ENCODE assay signal across 25 cellular contexts in the genomic region with DNA sequence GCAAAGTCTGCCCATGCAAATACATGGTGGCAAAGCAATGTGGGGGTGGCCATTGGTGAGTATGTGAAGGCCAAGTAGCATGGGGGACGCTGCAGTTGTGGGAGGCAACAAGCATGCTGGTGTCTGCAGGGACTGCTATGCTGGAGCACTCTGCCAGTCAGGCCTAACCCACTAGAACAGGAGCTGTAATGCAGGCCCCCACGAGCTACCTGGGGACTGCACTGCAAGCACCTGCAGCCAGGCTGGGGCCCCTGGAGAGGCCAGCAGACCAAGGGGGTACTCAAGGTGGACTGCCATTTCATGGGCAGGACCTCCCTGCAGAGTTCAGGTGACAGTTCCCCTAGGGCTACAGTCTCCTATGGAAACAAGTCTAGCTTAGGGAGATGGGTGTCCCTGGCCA.
"Had no signal": no experiment of that assay in that cellular context is flagged by ENCODE, and none has a peak within 500 bp of the region (broad histone marks: within the 10 kb centered on the region; RNA-seq: fewer than 3 reads in every experiment).

No MANE protein-coding gene starts in this region.

- H3K36me3 ChIP-seq: brain microvascular endothelial cell, cardiac muscle cell, Peyer's patch had no signal

- H3K27me3 ChIP-seq: brain microvascular endothelial cell, cardiac muscle cell, Peyer's patch had no signal

- H3K4me3 ChIP-seq: cardiac muscle cell, Peyer's patch had no signal

- H3K9me3 ChIP-seq: Peyer's patch had no signal

- DNase-seq: activated B cell treated with CpG ODN at 0.5 μM for 24 hours; activated CD4-positive, alpha-beta T cell treated with anti-CD3 and anti-CD28 coated beads for 1 hour; activated CD4-positive, alpha-beta T cell treated with anti-CD3 and anti-CD28 coated beads, Interleukin-2, amount 10 ng/mL, durations not matched to agents 24 days and 14 days; activated CD4-positive, alpha-beta T cell treated with anti-CD3 and anti-CD28 coated beads, Interleukin-2, amount 50 U/mL, for 48 hours; activated CD8-positive, alpha-beta memory T cell treated with anti-CD3 and anti-CD28 coated beads, Interleukin-2, amount 10 ng/mL, durations not matched to agents 7 days and 5 days; activated gamma-delta T cell; activated naive CD4-positive, alpha-beta T cell treated with anti-CD3 and anti-CD28 coated beads for 36 hours; activated T-cell treated with anti-CD3 and anti-CD28 coated beads, Interleukin-2, amount 50 U/mL, for 24 hours; amygdala; brain microvascular endothelial cell; Kasumi-1; KBM-7; NCI-H1105 treated with DMSO at 0.1 percent for 48 hours; NCI-H1436 treated with DMSO at 0.1 percent for 48 hours; NCI-H187; NCI-H2081 treated with DMSO at 0.1 percent for 48 hours; NCI-H446; NCI-H524; SHP77 treated with DMSO at 0.1 percent for 48 hours; T-cell; T-helper 2 cell; T1000 had no signal

- H3K4me1 ChIP-seq: Peyer's patch had no signal

- H3K27ac ChIP-seq: brain microvascular endothelial cell, cardiac muscle cell, Peyer's patch, RWPE1 had no signal

- ATAC-seq: activated CD8-positive, alpha-beta memory T cell treated with anti-CD3 and anti-CD28 coated beads, Interleukin-2, amount 10 ng/mL, durations not matched to agents 7 days and 5 days; T-cell had no signal
